ENCODE assay signal across 1 cellular context in the genomic region with DNA sequence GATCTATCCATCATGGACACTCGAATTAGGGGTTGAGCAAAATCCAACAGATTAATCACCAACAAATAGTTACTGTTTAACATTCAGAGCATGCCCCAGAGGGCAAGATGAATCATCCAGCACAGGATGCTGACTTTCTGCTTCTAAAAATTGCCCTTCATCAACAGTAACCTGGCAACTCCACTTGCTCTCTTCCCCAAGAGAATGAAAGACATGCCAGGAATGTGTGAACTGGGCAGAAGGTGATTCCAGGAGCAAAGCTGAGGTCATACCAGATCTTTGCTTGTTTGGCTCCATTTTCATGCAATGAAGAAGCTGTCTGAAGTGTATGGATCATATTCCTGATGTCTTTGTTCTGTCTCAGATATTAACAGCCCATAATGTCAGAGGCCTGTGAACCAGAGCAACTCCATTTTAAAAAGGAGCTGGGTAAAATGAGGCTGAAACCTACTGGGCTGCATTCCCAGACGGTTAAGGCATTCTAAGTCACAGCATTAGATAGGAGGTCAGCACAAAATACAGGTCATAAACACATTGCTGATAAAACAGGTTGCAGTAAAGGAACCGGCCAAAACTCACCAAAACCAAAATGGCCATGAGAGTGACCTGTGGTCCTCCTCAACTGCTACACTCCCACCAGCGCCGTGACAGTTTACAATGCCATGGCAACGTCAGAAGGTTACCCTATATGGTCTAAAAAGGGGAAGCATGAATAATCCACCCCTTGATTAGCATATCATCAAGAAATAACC.
A peak's percentile ranks its signal among the peaks of the same experiment; 100 is the strongest.
TF ChIP-seq lines count a peak whose summit lies in the region.

No MANE protein-coding gene starts in this region.

TF ChIP-seq in K562, 482 proteins besides CTCF, POLR2A, EP300 and RAD21 (continued from another document and continues in another):
- TF ChIP-seq, protein P1, sequence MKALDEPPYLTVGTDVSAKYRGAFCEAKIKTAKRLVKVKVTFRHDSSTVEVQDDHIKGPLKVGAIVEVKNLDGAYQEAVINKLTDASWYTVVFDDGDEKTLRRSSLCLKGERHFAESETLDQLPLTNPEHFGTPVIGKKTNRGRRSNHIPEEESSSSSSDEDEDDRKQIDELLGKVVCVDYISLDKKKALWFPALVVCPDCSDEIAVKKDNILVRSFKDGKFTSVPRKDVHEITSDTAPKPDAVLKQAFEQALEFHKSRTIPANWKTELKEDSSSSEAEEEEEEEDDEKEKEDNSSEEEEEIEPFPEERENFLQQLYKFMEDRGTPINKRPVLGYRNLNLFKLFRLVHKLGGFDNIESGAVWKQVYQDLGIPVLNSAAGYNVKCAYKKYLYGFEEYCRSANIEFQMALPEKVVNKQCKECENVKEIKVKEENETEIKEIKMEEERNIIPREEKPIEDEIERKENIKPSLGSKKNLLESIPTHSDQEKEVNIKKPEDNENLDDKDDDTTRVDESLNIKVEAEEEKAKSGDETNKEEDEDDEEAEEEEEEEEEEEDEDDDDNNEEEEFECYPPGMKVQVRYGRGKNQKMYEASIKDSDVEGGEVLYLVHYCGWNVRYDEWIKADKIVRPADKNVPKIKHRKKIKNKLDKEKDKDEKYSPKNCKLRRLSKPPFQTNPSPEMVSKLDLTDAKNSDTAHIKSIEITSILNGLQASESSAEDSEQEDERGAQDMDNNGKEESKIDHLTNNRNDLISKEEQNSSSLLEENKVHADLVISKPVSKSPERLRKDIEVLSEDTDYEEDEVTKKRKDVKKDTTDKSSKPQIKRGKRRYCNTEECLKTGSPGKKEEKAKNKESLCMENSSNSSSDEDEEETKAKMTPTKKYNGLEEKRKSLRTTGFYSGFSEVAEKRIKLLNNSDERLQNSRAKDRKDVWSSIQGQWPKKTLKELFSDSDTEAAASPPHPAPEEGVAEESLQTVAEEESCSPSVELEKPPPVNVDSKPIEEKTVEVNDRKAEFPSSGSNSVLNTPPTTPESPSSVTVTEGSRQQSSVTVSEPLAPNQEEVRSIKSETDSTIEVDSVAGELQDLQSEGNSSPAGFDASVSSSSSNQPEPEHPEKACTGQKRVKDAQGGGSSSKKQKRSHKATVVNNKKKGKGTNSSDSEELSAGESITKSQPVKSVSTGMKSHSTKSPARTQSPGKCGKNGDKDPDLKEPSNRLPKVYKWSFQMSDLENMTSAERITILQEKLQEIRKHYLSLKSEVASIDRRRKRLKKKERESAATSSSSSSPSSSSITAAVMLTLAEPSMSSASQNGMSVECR (CRISPR knock-in tag; IDR thresholded peaks at IDR 0.05), result no peak
- peak; percentile 97 for TF ChIP-seq CXXC5 (CRISPR knock-in tag; IDR thresholded peaks at IDR 0.05)
- no peak for TF ChIP-seq PML (IDR thresholded peaks at IDR 0.05; ENCODE audit: low read length)
- 0 out of 2 replicates have a peak, but pooled peaks have one; percentile 41 for TF ChIP-seq MTA3 (IDR thresholded peaks at IDR 0.05; ENCODE audit: borderline replicate concordance)
- peak; percentile 76 for TF ChIP-seq ZNF507 (tag; conservative IDR thresholded peaks at IDR 0.05)
- no peak for TF ChIP-seq MYC (IDR thresholded peaks at IDR 0.05; ENCODE audit: low read depth, low read length)
- TF ChIP-seq MYC (CRISPR knock-in tag; IDR thresholded peaks at IDR 0.05; ENCODE audit: borderline replicate concordance, low read depth), result peak; percentile 98
- TF ChIP-seq ZNF354B (CRISPR knock-in tag; IDR thresholded peaks at IDR 0.05), result peak; percentile 96
- no peak for TF ChIP-seq HCFC1 (IDR thresholded peaks at IDR 0.05; ENCODE audit: low read depth, low read length)
- TF ChIP-seq SMARCA4 (IDR thresholded peaks at IDR 0.05), result peak; percentile 35; the same call in 1 of the 2 replicates
- peak; percentile 97 for TF ChIP-seq PTTG1 (tag; IDR thresholded peaks at IDR 0.05; ENCODE audit: low read depth)
- TF ChIP-seq FIP1L1 (IDR thresholded peaks at IDR 0.05; ENCODE audit: low read depth, low read length, poor library complexity, severe bottlenecking), result no peak
- TF ChIP-seq HSF4 (CRISPR knock-in tag; IDR thresholded peaks at IDR 0.05; ENCODE audit: borderline replicate concordance), result peak; percentile 95
- TF ChIP-seq HMGN3 (IDR thresholded peaks at IDR 0.05; ENCODE audit: borderline replicate concordance, extremely low read depth, insufficient read length, low read depth, low read length), result no peak
- TF ChIP-seq, protein P2, sequence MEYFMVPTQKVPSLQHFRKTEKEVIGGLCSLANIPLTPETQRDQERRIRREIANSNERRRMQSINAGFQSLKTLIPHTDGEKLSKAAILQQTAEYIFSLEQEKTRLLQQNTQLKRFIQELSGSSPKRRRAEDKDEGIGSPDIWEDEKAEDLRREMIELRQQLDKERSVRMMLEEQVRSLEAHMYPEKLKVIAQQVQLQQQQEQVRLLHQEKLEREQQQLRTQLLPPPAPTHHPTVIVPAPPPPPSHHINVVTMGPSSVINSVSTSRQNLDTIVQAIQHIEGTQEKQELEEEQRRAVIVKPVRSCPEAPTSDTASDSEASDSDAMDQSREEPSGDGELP (CRISPR knock-in tag; IDR thresholded peaks at IDR 0.05; ENCODE audit: borderline replicate concordance), result no peak
- no peak for TF ChIP-seq MCM7 (IDR thresholded peaks at IDR 0.05)
- TF ChIP-seq TCFL5 (CRISPR knock-in tag; conservative IDR thresholded peaks at IDR 0.05), result peak; percentile 95
- no peak for TF ChIP-seq FOXA1 (IDR thresholded peaks at IDR 0.05; ENCODE audit: borderline replicate concordance)
- TF ChIP-seq SREBF1 (IDR thresholded peaks at IDR 0.05; ENCODE audit: borderline replicate concordance, low read depth, low read length), result no peak
- TF ChIP-seq, protein P3, sequence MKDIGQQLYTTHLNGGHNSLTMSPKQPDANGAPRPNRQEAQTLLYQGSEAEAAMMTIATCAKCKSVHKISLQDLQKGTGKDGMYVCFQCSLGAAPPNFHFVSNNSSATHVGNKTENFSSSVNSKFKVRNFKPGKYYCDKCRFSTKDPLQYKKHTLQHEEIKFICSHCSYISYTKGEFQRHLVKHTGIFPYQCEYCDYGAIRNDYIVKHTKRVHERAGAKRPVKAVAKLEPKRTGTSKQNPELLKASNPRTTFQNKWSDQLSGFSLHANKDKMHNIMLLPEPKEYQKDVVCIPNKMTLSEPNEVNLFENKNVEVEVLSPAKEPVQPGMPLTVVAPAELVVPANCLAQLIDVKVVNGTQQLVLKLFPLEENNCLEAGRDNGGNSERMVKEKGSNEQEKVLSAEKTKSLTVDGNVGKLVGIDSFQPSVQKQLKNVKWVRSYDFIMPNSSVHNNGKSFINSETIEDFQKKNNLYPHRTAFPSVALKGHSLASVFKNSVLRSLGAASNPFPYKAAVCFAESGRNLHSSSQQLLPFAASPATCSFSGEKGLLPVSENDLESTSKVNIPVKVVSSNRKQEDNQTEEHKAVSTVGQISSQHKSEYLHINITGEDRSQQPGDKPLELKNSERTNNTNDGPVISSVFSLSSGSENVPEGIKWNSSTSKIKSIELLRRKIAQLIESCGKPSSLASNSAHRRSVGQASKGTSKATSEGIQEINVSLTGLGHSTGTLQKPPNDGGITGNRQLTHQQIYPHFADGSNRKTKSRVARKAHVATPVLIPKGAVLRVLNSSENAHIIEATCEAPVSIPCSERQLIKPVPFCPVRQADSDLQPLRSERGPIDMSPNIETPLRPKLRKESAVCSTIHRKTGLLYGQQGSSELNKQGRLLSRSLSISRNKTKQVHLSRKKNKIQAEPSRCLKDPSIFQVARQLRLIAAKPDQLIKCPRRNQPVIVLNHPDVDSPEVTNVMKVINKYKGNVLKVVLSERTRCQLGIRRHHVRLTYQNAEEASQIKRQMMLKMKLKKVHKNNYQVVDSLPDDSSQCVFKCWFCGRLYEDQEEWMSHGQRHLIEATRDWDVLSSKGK (CRISPR knock-in tag; IDR thresholded peaks at IDR 0.05), result peak; percentile 80
- TF ChIP-seq KDM1A (IDR thresholded peaks at IDR 0.05), result peak in 1 of 2 experiments; percentile 40; a peak in 1 of 4 replicates
- peak; percentile 94 for TF ChIP-seq ZNF79 (CRISPR knock-in tag; IDR thresholded peaks at IDR 0.05; ENCODE audit: low read depth)
- no peak for TF ChIP-seq SUPT5H (IDR thresholded peaks at IDR 0.05)
- no peak for TF ChIP-seq SRSF7 (optimal IDR thresholded peaks at IDR 0.05; ENCODE audit: low read depth, low read length)
- TF ChIP-seq GABPA (tag; conservative IDR thresholded peaks at IDR 0.05; ENCODE audit: low read depth), result peak; percentile 43; the same call in 1 of the 2 replicates
- peak; percentile 96 for TF ChIP-seq ZNF41 (CRISPR knock-in tag; conservative IDR thresholded peaks at IDR 0.05)
- TF ChIP-seq, protein P4, sequence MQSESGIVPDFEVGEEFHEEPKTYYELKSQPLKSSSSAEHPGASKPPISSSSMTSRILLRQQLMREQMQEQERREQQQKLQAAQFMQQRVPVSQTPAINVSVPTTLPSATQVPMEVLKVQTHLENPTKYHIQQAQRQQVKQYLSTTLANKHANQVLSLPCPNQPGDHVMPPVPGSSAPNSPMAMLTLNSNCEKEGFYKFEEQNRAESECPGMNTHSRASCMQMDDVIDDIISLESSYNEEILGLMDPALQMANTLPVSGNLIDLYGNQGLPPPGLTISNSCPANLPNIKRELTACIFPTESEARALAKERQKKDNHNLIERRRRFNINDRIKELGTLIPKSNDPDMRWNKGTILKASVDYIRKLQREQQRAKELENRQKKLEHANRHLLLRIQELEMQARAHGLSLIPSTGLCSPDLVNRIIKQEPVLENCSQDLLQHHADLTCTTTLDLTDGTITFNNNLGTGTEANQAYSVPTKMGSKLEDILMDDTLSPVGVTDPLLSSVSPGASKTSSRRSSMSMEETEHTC (IDR thresholded peaks at IDR 0.05), result no peak
- peak; percentile 99 for TF ChIP-seq KLF6 (CRISPR knock-in tag; IDR thresholded peaks at IDR 0.05; ENCODE audit: borderline replicate concordance)
- TF ChIP-seq, protein P5, sequence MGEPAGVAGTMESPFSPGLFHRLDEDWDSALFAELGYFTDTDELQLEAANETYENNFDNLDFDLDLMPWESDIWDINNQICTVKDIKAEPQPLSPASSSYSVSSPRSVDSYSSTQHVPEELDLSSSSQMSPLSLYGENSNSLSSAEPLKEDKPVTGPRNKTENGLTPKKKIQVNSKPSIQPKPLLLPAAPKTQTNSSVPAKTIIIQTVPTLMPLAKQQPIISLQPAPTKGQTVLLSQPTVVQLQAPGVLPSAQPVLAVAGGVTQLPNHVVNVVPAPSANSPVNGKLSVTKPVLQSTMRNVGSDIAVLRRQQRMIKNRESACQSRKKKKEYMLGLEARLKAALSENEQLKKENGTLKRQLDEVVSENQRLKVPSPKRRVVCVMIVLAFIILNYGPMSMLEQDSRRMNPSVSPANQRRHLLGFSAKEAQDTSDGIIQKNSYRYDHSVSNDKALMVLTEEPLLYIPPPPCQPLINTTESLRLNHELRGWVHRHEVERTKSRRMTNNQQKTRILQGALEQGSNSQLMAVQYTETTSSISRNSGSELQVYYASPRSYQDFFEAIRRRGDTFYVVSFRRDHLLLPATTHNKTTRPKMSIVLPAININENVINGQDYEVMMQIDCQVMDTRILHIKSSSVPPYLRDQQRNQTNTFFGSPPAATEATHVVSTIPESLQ (CRISPR knock-in tag; IDR thresholded peaks at IDR 0.05), result no peak
- peak; percentile 81 for TF ChIP-seq FOXJ2 (tag; IDR thresholded peaks at IDR 0.05)
- TF ChIP-seq, protein P6, sequence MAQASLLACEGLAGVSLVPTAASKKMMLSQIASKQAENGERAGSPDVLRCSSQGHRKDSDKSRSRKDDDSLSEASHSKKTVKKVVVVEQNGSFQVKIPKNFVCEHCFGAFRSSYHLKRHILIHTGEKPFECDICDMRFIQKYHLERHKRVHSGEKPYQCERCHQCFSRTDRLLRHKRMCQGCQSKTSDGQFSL (CRISPR knock-in tag; IDR thresholded peaks at IDR 0.05), result no peak
- TF ChIP-seq, protein P6 (tag; IDR thresholded peaks at IDR 0.05), result peak in 1 of 2 experiments; percentile 99; a peak in 2 of 4 replicates
- no peak for TF ChIP-seq BRCA1 (IDR thresholded peaks at IDR 0.05)
- TF ChIP-seq BRCA1 (CRISPR knock-in tag; IDR thresholded peaks at IDR 0.05), result no peak
- TF ChIP-seq TEAD2 (tag; IDR thresholded peaks at IDR 0.05), result peak; percentile 97
- TF ChIP-seq ZNF699 (CRISPR knock-in tag; IDR thresholded peaks at IDR 0.05; ENCODE audit: insufficient replicate concordance), result peak; percentile 87
- TF ChIP-seq MTA1 (IDR thresholded peaks at IDR 0.05; ENCODE audit: borderline replicate concordance), result no peak
- TF ChIP-seq CSDE1 (IDR thresholded peaks at IDR 0.05), result no peak
- TF ChIP-seq, protein P7, sequence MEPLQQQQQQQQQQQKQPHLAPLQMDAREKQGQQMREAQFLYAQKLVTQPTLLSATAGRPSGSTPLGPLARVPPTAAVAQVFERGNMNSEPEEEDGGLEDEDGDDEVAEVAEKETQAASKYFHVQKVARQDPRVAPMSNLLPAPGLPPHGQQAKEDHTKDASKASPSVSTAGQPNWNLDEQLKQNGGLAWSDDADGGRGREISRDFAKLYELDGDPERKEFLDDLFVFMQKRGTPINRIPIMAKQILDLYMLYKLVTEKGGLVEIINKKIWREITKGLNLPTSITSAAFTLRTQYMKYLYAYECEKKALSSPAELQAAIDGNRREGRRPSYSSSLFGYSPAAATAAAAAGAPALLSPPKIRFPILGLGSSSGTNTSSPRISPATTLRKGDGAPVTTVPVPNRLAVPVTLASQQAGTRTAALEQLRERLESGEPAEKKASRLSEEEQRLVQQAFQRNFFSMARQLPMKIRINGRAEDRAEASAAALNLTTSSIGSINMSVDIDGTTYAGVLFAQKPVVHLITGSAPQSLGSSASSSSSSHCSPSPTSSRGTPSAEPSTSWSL (CRISPR knock-in tag; IDR thresholded peaks at IDR 0.05; ENCODE audit: borderline replicate concordance), result peak; percentile 86; the same call in 1 of the 2 replicates
- TF ChIP-seq, protein P8, sequence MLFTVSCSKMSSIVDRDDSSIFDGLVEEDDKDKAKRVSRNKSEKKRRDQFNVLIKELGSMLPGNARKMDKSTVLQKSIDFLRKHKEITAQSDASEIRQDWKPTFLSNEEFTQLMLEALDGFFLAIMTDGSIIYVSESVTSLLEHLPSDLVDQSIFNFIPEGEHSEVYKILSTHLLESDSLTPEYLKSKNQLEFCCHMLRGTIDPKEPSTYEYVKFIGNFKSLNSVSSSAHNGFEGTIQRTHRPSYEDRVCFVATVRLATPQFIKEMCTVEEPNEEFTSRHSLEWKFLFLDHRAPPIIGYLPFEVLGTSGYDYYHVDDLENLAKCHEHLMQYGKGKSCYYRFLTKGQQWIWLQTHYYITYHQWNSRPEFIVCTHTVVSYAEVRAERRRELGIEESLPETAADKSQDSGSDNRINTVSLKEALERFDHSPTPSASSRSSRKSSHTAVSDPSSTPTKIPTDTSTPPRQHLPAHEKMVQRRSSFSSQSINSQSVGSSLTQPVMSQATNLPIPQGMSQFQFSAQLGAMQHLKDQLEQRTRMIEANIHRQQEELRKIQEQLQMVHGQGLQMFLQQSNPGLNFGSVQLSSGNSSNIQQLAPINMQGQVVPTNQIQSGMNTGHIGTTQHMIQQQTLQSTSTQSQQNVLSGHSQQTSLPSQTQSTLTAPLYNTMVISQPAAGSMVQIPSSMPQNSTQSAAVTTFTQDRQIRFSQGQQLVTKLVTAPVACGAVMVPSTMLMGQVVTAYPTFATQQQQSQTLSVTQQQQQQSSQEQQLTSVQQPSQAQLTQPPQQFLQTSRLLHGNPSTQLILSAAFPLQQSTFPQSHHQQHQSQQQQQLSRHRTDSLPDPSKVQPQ (CRISPR knock-in tag; IDR thresholded peaks at IDR 0.05; ENCODE audit: borderline replicate concordance), result peak; percentile 84; the same call in 1 of the 2 replicates
- peak; percentile 46; the same call in 1 of the 2 replicates for TF ChIP-seq NR2C1 (IDR thresholded peaks at IDR 0.05)
- peak; percentile 95 for TF ChIP-seq NR2C1 (tag; IDR thresholded peaks at IDR 0.05)
- TF ChIP-seq ZNF764 (CRISPR knock-in tag; IDR thresholded peaks at IDR 0.05; ENCODE audit: low read depth), result peak; percentile 65
- no peak for TF ChIP-seq ZNF146 (CRISPR knock-in tag; IDR thresholded peaks at IDR 0.05; ENCODE audit: unreplicated experiment)
- TF ChIP-seq DDX20 (tag; IDR thresholded peaks at IDR 0.05; ENCODE audit: low read depth), result peak; percentile 97
- no peak for TF ChIP-seq SIRT6 (IDR thresholded peaks at IDR 0.05; ENCODE audit: low read depth, low read length)
